ENCODE assay signal across 9 cellular contexts in genomic region chr4:48813984-48814383, GRCh38. TPM values are rescaled to one million over a fixed set of nuclear protein-coding genes. Genes with fewer than 3 reads are reported as not detected.
DNase-seq lines count a peak whose midpoint lies in the region; ATAC-seq and TF ChIP-seq lines count a peak whose summit lies in the region.
"Had no signal": no experiment of that assay in that cellular context is flagged by ENCODE, and none has a peak within 500 bp of the region (broad histone marks: within the 10 kb centered on the region; RNA-seq: fewer than 3 reads in every experiment).

No MANE protein-coding gene starts in this region.

- DNase-seq in NCI-H1417 (lab: John Stamatoyannopoulos, UW): peak; percentile 36 to 89 (median 85)
- peak; percentile 17 for DNase-seq in neural progenitor cell (ENCODE audit: low spot score)
- no peak for DNase-seq in activated naive CD4-positive, alpha-beta T cell treated with anti-CD3 and anti-CD28 coated beads for 36 hours
- no peak for DNase-seq in activated naive CD4-positive, alpha-beta T cell treated with anti-CD3 and anti-CD28 coated beads, Interleukin-2, amount 50 U/mL, for 16 hours
- DNase-seq in transverse colon: no peak
- DNase-seq: GDM1 had no signal

- TF ChIP-seq EP300 in transverse colon (IDR thresholded peaks at IDR 0.05; ENCODE audit: low read depth): no peak

- no peaks in the 10 kb centered on the region for H3K36me3 Mint-ChIP-seq in neural progenitor cell
- no peaks in the 10 kb centered on the region for H3K36me3 Mint-ChIP-seq in activated naive CD4-positive, alpha-beta T cell treated with anti-CD3 and anti-CD28 coated beads for 36 hours (ENCODE audit: low read depth)

- no peaks in the 10 kb centered on the region for H3F3A ChIP-seq in neural progenitor cell (ENCODE audit: low read depth)

- TF ChIP-seq POLR2A in transverse colon (IDR thresholded peaks at IDR 0.05): no peak

- H4K20me1 ChIP-seq in neural progenitor cell (ENCODE audit: low read depth): no peaks in the 10 kb centered on the region

- H3K4me1 ChIP-seq in neural progenitor cell (peaks cover 14% of the 10 kb centered on the region), transverse colon (peaks cover 0 to 7% (median 2%) of the 10 kb centered on the region in 4 donors)

- CTCF ChIA-PET in activated naive CD4-positive, alpha-beta T cell treated with anti-CD3 and anti-CD28 coated beads for 36 hours (lab: Charles Lee): interaction anchor here (0.6 kb wide), 1 partner anchor 222 kb away, joined by 3 read pairs; no protein-coding TSS in a partner anchor

- H3K4me3 Mint-ChIP-seq in neural progenitor cell: no peak overlapping the region
- H3K4me3 Mint-ChIP-seq in activated naive CD4-positive, alpha-beta T cell treated with anti-CD3 and anti-CD28 coated beads for 36 hours: no peak overlapping the region

- no peaks in the 10 kb centered on the region for H3K9me3 ChIP-seq in neural progenitor cell (ENCODE audit: low read depth)
- no peaks in the 10 kb centered on the region for H3K9me3 ChIP-seq in transverse colon

- H3K27ac ChIP-seq in neural progenitor cell: no peak overlapping the region
- H3K27ac ChIP-seq in transverse colon: no peak overlapping the region
- H3K27ac ChIP-seq: cardiac muscle cell had no signal

- H3K27me3 ChIP-seq in neural progenitor cell: no peaks in the 10 kb centered on the region
- H3K27me3 ChIP-seq in transverse colon: no peaks in the 10 kb centered on the region
- H3K27me3 ChIP-seq: cardiac muscle cell had no signal

- no peak overlapping the region for H3K27ac Mint-ChIP-seq in neural progenitor cell
- H3K27ac Mint-ChIP-seq in activated naive CD4-positive, alpha-beta T cell treated with anti-CD3 and anti-CD28 coated beads for 36 hours: no peak overlapping the region

- H3K9me3 Mint-ChIP-seq in neural progenitor cell: peaks cover under 1% of the 10 kb centered on the region
- no peaks in the 10 kb centered on the region for H3K9me3 Mint-ChIP-seq in activated naive CD4-positive, alpha-beta T cell treated with anti-CD3 and anti-CD28 coated beads for 36 hours

- H3K27me3 Mint-ChIP-seq in neural progenitor cell (ENCODE audit: insufficient read depth, low read depth): peaks cover 8% of the 10 kb centered on the region
- H3K27me3 Mint-ChIP-seq in activated naive CD4-positive, alpha-beta T cell treated with anti-CD3 and anti-CD28 coated beads for 36 hours (ENCODE audit: low read depth): no peaks in the 10 kb centered on the region

- peaks cover 23% of the 10 kb centered on the region for H3K4me1 Mint-ChIP-seq in neural progenitor cell
- peaks cover 5% of the 10 kb centered on the region for H3K4me1 Mint-ChIP-seq in activated naive CD4-positive, alpha-beta T cell treated with anti-CD3 and anti-CD28 coated beads for 36 hours (ENCODE audit: low read depth)

- H3K9ac ChIP-seq in neural progenitor cell: no peak overlapping the region

- H3K4me2 ChIP-seq in neural progenitor cell: no peak overlapping the region

- H3K79me2 ChIP-seq in neural progenitor cell (ENCODE audit: low read depth): no peaks in the 10 kb centered on the region

- ATAC-seq in GM19043 (IDR thresholded peaks at IDR 0.05; ENCODE audit: low read depth, unreplicated experiment) (peak; percentile 73), HG02798 (IDR thresholded peaks at IDR 0.05; ENCODE audit: poor library complexity, unreplicated experiment) (peak; percentile 90)

- in situ Hi-C loops in transverse colon (cut with MboI; ENCODE audit: low pct_ligation_motif_present in 1 of 4, low pct_unique_long_range_greater_than_20kb in 1 of 4, low sequenced_read_pairs in 3 of 4): no loop called here

- 72% methylated on average over 2 of the region's 2 CpGs for WGBS in transverse colon (ENCODE audit: low coverage in 1 of 2), 2 donors

- no peak overlapping the region for H2AFZ ChIP-seq in neural progenitor cell (replicated peaks)

- no peak overlapping the region for H3K4me3 ChIP-seq in neural progenitor cell
- H3K4me3 ChIP-seq in transverse colon: no peak overlapping the region
- H3K4me3 ChIP-seq: cardiac muscle cell had no signal

- intact Hi-C loops in activated naive CD4-positive, alpha-beta T cell treated with anti-CD3 and anti-CD28 coated beads for 36 hours (cut with micrococcal nuclease): no loop called here
- intact Hi-C loops in transverse colon (cut with DNase I; ENCODE audit: low total_unique reads): no loop called here

- H3K36me3 ChIP-seq in neural progenitor cell: no peaks in the 10 kb centered on the region
- H3K36me3 ChIP-seq in transverse colon: no peaks in the 10 kb centered on the region
- H3K36me3 ChIP-seq: cardiac muscle cell had no signal

- TF ChIP-seq CTCF in neural progenitor cell (IDR thresholded peaks at IDR 0.05) (no peak), transverse colon (IDR thresholded peaks at IDR 0.05) (no peak)

RNA-seq across cellular contexts. Expression of gene OCIAD1, which starts 16.9 kb away (rescaled TPM):
- total RNA-seq in neural progenitor cell (ENCODE audit: low replicate concordance) (162 and 260 TPM in 2 replicates), transverse colon (100 to 1,000 TPM; 104 to 264 (median 115) TPM)
- total RNA-seq in activated naive CD4-positive, alpha-beta T cell treated with anti-CD3 and anti-CD28 coated beads for 36 hours: 10 to 100 TPM; 91.9 to 99.0 TPM

RNA-seq across cellular contexts. Expression of gene FRYL, which starts 33.9 kb away (rescaled TPM):
- total RNA-seq in neural progenitor cell (ENCODE audit: low replicate concordance) (62.8 and 70.5 TPM in 2 replicates), transverse colon (100 to 1,000 TPM; 477 to 645 (median 545) TPM)
- 10 to 100 TPM; 44.8 to 54.2 TPM for total RNA-seq in activated naive CD4-positive, alpha-beta T cell treated with anti-CD3 and anti-CD28 coated beads for 36 hours

Comparison
In these comparisons a context has a peak if more than half of its experiments do, and no peak if none do; other contexts are left out.
1. DNase-seq: peak in NCI-H1417 (3 of 3) and neural progenitor cell (single experiment); none in activated naive CD4-positive, alpha-beta T cell treated with anti-CD3 and anti-CD28 coated beads for 36 hours (single experiment), activated naive CD4-positive, alpha-beta T cell treated with anti-CD3 and anti-CD28 coated beads, Interleukin-2, amount 50 U/mL, for 16 hours (single experiment) and transverse colon (single experiment).